In the genomic region with DNA sequence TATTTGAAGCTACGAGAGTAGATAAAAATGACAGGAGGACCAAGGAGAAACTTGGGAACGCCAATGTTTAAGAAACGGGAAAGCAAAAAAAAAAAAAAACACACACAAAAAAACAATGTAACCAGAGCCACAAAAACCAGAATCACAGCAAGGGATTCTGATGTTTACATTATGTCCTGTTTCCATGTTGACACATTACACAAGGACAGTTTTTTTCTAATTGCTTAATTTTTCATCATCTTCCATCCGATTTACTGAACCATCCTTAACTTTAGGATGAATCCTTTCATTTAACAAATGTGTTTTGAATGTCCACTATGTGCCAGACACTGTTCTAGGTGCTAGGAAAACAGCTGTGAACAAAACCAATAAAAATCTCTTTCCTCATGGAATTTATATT, we compare ENCODE assay signal across 1 cellular context.
TF ChIP-seq lines count a peak whose summit lies in the region.

No MANE protein-coding gene starts in this region.

TF ChIP-seq in H1, 55 proteins besides CTCF, POLR2A, EP300 and RAD21:
- TF ChIP-seq TAF1 (IDR thresholded peaks at IDR 0.05; ENCODE audit: low read depth, low read length) = no peak
- TF ChIP-seq, protein P1, sequence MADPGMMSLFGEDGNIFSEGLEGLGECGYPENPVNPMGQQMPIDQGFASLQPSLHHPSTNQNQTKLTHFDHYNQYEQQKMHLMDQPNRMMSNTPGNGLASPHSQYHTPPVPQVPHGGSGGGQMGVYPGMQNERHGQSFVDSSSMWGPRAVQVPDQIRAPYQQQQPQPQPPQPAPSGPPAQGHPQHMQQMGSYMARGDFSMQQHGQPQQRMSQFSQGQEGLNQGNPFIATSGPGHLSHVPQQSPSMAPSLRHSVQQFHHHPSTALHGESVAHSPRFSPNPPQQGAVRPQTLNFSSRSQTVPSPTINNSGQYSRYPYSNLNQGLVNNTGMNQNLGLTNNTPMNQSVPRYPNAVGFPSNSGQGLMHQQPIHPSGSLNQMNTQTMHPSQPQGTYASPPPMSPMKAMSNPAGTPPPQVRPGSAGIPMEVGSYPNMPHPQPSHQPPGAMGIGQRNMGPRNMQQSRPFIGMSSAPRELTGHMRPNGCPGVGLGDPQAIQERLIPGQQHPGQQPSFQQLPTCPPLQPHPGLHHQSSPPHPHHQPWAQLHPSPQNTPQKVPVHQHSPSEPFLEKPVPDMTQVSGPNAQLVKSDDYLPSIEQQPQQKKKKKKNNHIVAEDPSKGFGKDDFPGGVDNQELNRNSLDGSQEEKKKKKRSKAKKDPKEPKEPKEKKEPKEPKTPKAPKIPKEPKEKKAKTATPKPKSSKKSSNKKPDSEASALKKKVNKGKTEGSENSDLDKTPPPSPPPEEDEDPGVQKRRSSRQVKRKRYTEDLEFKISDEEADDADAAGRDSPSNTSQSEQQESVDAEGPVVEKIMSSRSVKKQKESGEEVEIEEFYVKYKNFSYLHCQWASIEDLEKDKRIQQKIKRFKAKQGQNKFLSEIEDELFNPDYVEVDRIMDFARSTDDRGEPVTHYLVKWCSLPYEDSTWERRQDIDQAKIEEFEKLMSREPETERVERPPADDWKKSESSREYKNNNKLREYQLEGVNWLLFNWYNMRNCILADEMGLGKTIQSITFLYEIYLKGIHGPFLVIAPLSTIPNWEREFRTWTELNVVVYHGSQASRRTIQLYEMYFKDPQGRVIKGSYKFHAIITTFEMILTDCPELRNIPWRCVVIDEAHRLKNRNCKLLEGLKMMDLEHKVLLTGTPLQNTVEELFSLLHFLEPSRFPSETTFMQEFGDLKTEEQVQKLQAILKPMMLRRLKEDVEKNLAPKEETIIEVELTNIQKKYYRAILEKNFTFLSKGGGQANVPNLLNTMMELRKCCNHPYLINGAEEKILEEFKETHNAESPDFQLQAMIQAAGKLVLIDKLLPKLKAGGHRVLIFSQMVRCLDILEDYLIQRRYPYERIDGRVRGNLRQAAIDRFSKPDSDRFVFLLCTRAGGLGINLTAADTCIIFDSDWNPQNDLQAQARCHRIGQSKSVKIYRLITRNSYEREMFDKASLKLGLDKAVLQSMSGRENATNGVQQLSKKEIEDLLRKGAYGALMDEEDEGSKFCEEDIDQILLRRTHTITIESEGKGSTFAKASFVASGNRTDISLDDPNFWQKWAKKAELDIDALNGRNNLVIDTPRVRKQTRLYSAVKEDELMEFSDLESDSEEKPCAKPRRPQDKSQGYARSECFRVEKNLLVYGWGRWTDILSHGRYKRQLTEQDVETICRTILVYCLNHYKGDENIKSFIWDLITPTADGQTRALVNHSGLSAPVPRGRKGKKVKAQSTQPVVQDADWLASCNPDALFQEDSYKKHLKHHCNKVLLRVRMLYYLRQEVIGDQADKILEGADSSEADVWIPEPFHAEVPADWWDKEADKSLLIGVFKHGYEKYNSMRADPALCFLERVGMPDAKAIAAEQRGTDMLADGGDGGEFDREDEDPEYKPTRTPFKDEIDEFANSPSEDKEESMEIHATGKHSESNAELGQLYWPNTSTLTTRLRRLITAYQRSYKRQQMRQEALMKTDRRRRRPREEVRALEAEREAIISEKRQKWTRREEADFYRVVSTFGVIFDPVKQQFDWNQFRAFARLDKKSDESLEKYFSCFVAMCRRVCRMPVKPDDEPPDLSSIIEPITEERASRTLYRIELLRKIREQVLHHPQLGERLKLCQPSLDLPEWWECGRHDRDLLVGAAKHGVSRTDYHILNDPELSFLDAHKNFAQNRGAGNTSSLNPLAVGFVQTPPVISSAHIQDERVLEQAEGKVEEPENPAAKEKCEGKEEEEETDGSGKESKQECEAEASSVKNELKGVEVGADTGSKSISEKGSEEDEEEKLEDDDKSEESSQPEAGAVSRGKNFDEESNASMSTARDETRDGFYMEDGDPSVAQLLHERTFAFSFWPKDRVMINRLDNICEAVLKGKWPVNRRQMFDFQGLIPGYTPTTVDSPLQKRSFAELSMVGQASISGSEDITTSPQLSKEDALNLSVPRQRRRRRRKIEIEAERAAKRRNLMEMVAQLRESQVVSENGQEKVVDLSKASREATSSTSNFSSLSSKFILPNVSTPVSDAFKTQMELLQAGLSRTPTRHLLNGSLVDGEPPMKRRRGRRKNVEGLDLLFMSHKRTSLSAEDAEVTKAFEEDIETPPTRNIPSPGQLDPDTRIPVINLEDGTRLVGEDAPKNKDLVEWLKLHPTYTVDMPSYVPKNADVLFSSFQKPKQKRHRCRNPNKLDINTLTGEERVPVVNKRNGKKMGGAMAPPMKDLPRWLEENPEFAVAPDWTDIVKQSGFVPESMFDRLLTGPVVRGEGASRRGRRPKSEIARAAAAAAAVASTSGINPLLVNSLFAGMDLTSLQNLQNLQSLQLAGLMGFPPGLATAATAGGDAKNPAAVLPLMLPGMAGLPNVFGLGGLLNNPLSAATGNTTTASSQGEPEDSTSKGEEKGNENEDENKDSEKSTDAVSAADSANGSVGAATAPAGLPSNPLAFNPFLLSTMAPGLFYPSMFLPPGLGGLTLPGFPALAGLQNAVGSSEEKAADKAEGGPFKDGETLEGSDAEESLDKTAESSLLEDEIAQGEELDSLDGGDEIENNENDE (IDR thresholded peaks at IDR 0.05; ENCODE audit: insufficient replicate concordance, low read length) = no peak
- TF ChIP-seq MAFK (IDR thresholded peaks at IDR 0.05; ENCODE audit: low read depth, low read length) = no peak
TF ChIP-seq in H1: peak in this region for 0.
